In the genomic region with DNA sequence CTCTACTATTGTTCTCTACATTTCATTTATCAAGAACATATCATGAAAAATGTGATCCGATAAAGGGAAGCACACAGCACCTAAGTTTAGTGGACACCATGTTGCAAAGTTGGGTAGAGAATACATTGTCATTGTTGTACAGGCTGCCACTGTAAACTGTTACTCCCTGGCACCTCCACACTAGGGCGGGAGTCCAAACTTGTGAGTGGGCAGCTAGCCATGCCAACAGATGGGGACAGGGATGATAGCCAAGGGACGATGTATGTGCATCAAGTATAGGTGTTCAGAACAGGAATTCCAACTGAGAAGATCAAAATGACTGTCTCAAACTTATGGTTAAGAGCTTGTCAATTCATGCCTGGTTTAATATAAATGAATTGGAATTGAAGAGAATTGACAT, we compare ENCODE assay signal across 21 cellular contexts. TPM values are rescaled to one million over a fixed set of nuclear protein-coding genes. Genes with fewer than 3 reads are reported as not detected.
DNase-seq lines count a peak whose midpoint lies in the region; ATAC-seq, FAIRE-seq and TF ChIP-seq lines count a peak whose summit lies in the region.
"Had no signal": no experiment of that assay in that cellular context is flagged by ENCODE, and none has a peak within 500 bp of the region (broad histone marks: within the 10 kb centered on the region; RNA-seq: fewer than 3 reads in every experiment).

No MANE protein-coding gene starts in this region.

- WGBS in right cardiac atrium: 64% methylated on average over 3 of the region's 3 CpGs
- WGBS in mammary epithelial cell (ENCODE audit: low coverage, missing lambda C conversion rate): 30% methylated on average over 3 of the region's 3 CpGs

- dilution Hi-C loops in mammary epithelial cell (cut with HindIII; ENCODE audit: low sequenced_read_pairs): no loop called here

- no peaks in the 10 kb centered on the region for H3K36me3 ChIP-seq in mammary epithelial cell (ENCODE audit: insufficient read depth, low read length)
- H3K36me3 ChIP-seq: BLaER1 treated with 17β-estradiol and CSF1 and Interleukin-3, amounts not matched to agents 10 nM and 100 nM; Peyer's patch; SJSA1 had no signal

- no TSS peak for BruUV-seq in mammary epithelial cell (replicated peaks; lab: Mats Ljungman, UMichigan)

- no peak overlapping the region for H3K27ac ChIP-seq in right cardiac atrium (ENCODE audit: low read length)
- H3K27ac ChIP-seq in mammary epithelial cell (ENCODE audit: insufficient read depth, low read depth, low read length): no peak overlapping the region
- H3K27ac ChIP-seq: BLaER1 treated with 17β-estradiol and CSF1 and Interleukin-3, amounts not matched to agents 10 nM and 100 nM; Peyer's patch; SJSA1 had no signal

- in situ Hi-C loops in mammary epithelial cell (cut with MboI; ENCODE audit: low sequenced_read_pairs in 2 of 2): no loop called here

- TF ChIP-seq CTCF in mammary epithelial cell (conservative IDR thresholded peaks at IDR 0.05 in 1 of 2, IDR thresholded peaks at IDR 0.05 in 1 of 2; ENCODE audit: extremely low read depth in 1 of 2, insufficient read depth in 1 of 2, low read depth in 1 of 2, low read length in 2 of 2): no peak

- H3K4me3 ChIP-seq in right cardiac atrium (ENCODE audit: low read length) (no peak overlapping the region), mammary epithelial cell (replicated peaks in 1 of 3; ENCODE audit: insufficient read depth in 1 of 3, low read depth in 2 of 3, low read length in 3 of 3) (no peak overlapping the region)
- H3K4me3 ChIP-seq: BLaER1 treated with 17β-estradiol and CSF1 and Interleukin-3, amounts not matched to agents 10 nM and 100 nM; Peyer's patch; SJSA1 had no signal

- DNase-seq in Right ventricle myocardium inferior (ENCODE audit: missing footprints) (no peak), right cardiac atrium (no peak), NCI-H1694 treated with DMSO at 0.1 percent for 48 hours (lab: John Stamatoyannopoulos, UW) (peak; percentile 12), cerebellar nuclear complex (lab: John Stamatoyannopoulos, UW) (peak; percentile 17 to 72), pons (ENCODE audit: low spot score) (peak; percentile 40), frontal cortex (ENCODE audit: low spot score in 2 of 2) (no peak), mammary epithelial cell (no peak)
- DNase-seq: 8988T; Calu3; CD8-positive, alpha-beta T cell; DMS53; GF-D8; IMR-90; NCI-H187; NCI-H2107; NCI-H524; NCI-H774; Peyer's patch had no signal

- no peaks in the 10 kb centered on the region for H3K79me2 ChIP-seq in mammary epithelial cell (ENCODE audit: insufficient read depth, low read length)

- H3K27me3 ChIP-seq in right cardiac atrium (ENCODE audit: control insufficient read depth, insufficient read depth) (no peaks in the 10 kb centered on the region), mammary epithelial cell (ENCODE audit: insufficient read depth, low read length) (no peaks in the 10 kb centered on the region)
- H3K27me3 ChIP-seq: BLaER1 treated with 17β-estradiol and CSF1 and Interleukin-3, amounts not matched to agents 10 nM and 100 nM; Peyer's patch had no signal

- intact Hi-C loops in Right ventricle myocardium inferior (cut with DNase I) (no loop called here), right cardiac atrium (cut with DNase I) (no loop called here), mammary epithelial cell (cut with micrococcal nuclease) (no loop called here)

- H3K4me1 ChIP-seq in right cardiac atrium (ENCODE audit: control insufficient read depth, insufficient read depth, low read length) (no peaks in the 10 kb centered on the region), mammary epithelial cell (ENCODE audit: insufficient read depth, low read length) (no peaks in the 10 kb centered on the region)
- H3K4me1 ChIP-seq: BLaER1 treated with 17β-estradiol and CSF1 and Interleukin-3, amounts not matched to agents 10 nM and 100 nM; Peyer's patch; SJSA1 had no signal

- H4K20me1 ChIP-seq in mammary epithelial cell (ENCODE audit: insufficient read depth, low read length): no peaks in the 10 kb centered on the region
- H4K20me1 ChIP-seq: BLaER1 treated with 17β-estradiol and CSF1 and Interleukin-3, amounts not matched to agents 10 nM and 100 nM had no signal

- ATAC-seq in Right ventricle myocardium inferior: peak; percentile 37
- no peak for ATAC-seq in right cardiac atrium
- ATAC-seq in HG02588 (IDR thresholded peaks at IDR 0.05; ENCODE audit: unreplicated experiment): no peak
- ATAC-seq: CD8-positive, alpha-beta T cell had no signal

- CTCF ChIA-PET in mammary epithelial cell (lab: Charles Lee; ENCODE audit: low non-redundant PET): no interaction called here

- no peak for FAIRE-seq in frontal cortex (lab: Jason Lieb, UNC)

- no peak overlapping the region for H3K9ac ChIP-seq in mammary epithelial cell (ENCODE audit: insufficient read depth, low read length)
- H3K9ac ChIP-seq: BLaER1 treated with 17β-estradiol and CSF1 and Interleukin-3, amounts not matched to agents 10 nM and 100 nM had no signal

- no peak overlapping the region for H3K4me2 ChIP-seq in mammary epithelial cell (ENCODE audit: insufficient read depth, low read depth, low read length)
- H3K4me2 ChIP-seq: BLaER1 treated with 17β-estradiol and CSF1 and Interleukin-3, amounts not matched to agents 10 nM and 100 nM had no signal

- no peak overlapping the region for H2AFZ ChIP-seq in mammary epithelial cell (ENCODE audit: low read depth, low read length)

- H3K9me3 ChIP-seq in right cardiac atrium (ENCODE audit: control insufficient read depth, low read length) (no peaks in the 10 kb centered on the region), mammary epithelial cell (replicated peaks; ENCODE audit: insufficient read depth, low read length) (no peaks in the 10 kb centered on the region)
- H3K9me3 ChIP-seq: Peyer's patch, SJSA1 had no signal

RNA-seq across cellular contexts. Expression of a gene that starts 31.1 kb away (rescaled TPM):
- total RNA-seq in Right ventricle myocardium inferior: 89.9 TPM
- 10 to 100 TPM; 67.7 to 86.3 (median 81.2) TPM for total RNA-seq in right cardiac atrium
- 95.9 TPM for polyA plus RNA-seq in right cardiac atrium
- 65.6 TPM for total RNA-seq in frontal cortex
- total RNA-seq in mammary epithelial cell: 10 to 100 TPM; 26.7 to 48.5 TPM
- polyA plus RNA-seq in mammary epithelial cell: 22.5 TPM
- 16.0 TPM for polyA minus RNA-seq in mammary epithelial cell

RNA-seq across cellular contexts. Expression of a gene that starts 35.8 kb away (rescaled TPM):
- 34.4 TPM for total RNA-seq in Right ventricle myocardium inferior
- total RNA-seq in right cardiac atrium: 10 to 100 TPM; 36.0 to 41.1 (median 37.7) TPM
- polyA plus RNA-seq in right cardiac atrium: 17.0 TPM
- total RNA-seq in frontal cortex: 129 TPM
- 10 to 100 TPM; 35.5 to 42.0 TPM for total RNA-seq in mammary epithelial cell
- polyA plus RNA-seq in mammary epithelial cell: 19.0 TPM
- 90.3 TPM for polyA minus RNA-seq in mammary epithelial cell

Comparison
In these comparisons a context has a peak if more than half of its experiments do, and no peak if none do; other contexts are left out.
1. DNase-seq: peak in NCI-H1694 treated with DMSO at 0.1 percent for 48 hours (single experiment), cerebellar nuclear complex (2 of 2) and pons (single experiment); none in Right ventricle myocardium inferior (single experiment), right cardiac atrium (0 of 3), frontal cortex (0 of 2) and mammary epithelial cell (single experiment).